ENCODE assay signal across 1 cellular context in the genomic region with DNA sequence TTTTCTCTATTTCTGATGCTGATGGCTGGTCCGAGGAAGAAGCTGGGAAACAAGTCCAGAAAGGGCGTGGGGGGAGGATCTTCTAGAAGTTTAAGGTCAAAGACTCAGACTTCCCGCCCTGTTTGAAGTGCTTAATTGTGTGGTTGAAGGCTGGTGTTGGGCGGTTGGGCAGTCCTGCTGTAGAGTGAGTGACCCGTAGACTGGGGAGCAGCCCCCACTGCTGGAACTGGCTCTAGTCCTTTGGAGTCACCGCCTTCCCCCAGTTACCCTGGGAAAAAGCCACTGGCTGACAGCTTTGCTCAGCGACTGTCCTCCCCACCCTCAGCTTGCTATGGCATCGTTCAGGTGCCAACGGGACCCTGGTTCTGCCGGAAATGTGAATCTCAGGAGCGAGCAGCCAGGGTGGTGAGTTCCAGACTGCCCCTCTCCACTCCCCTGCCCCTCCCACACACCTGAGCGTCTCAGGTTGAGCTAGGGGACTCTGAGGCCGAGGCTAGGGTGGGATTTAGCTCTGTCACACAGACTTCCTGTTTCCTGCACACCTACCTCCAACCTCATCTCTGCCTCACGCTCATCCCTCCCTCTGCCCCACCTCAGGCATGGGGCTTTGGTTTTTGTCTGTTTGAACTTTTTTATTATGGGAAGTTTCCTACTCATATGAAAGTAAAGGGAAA.
TF ChIP-seq lines count a peak whose summit lies in the region.

No MANE protein-coding gene starts in this region.

TF ChIP-seq in GM12878, 131 proteins besides CTCF, POLR2A, EP300 and RAD21:
- TF ChIP-seq MYC (IDR thresholded peaks at IDR 0.05; ENCODE audit: insufficient read depth, insufficient read length, insufficient replicate concordance, low read length, severe bottlenecking) (no peak), CREM (IDR thresholded peaks at IDR 0.05; ENCODE audit: low read depth) (no peak), TCF3 (IDR thresholded peaks at IDR 0.05; ENCODE audit: borderline replicate concordance, insufficient read depth, low read depth, low read length) (0 out of 2 replicates have a peak, but pooled peaks have one; percentile 13), ATF7 (IDR thresholded peaks at IDR 0.05; ENCODE audit: low read depth) (no peak), SPI1 (IDR thresholded peaks at IDR 0.05; ENCODE audit: borderline replicate concordance, insufficient read depth, low read depth, low read length) (peak; percentile 77; the same call in 1 of the 2 replicates), EGR1 (IDR thresholded peaks at IDR 0.05; ENCODE audit: borderline replicate concordance in 1 of 2, low read depth in 2 of 2, low read length in 2 of 2) (0 out of 3 replicates have a peak, but pooled peaks of 1 of the 2 experiments have one; percentile 16), ZSCAN29 (IDR thresholded peaks at IDR 0.05) (no peak), DPF2 (IDR thresholded peaks at IDR 0.05) (no peak)
- TF ChIP-seq, protein P1, sequence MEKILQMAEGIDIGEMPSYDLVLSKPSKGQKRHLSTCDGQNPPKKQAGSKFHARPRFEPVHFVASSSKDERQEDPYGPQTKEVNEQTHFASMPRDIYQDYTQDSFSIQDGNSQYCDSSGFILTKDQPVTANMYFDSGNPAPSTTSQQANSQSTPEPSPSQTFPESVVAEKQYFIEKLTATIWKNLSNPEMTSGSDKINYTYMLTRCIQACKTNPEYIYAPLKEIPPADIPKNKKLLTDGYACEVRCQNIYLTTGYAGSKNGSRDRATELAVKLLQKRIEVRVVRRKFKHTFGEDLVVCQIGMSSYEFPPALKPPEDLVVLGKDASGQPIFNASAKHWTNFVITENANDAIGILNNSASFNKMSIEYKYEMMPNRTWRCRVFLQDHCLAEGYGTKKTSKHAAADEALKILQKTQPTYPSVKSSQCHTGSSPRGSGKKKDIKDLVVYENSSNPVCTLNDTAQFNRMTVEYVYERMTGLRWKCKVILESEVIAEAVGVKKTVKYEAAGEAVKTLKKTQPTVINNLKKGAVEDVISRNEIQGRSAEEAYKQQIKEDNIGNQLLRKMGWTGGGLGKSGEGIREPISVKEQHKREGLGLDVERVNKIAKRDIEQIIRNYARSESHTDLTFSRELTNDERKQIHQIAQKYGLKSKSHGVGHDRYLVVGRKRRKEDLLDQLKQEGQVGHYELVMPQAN (conservative IDR thresholded peaks at IDR 0.05), result 0 out of 2 replicates have a peak, but pooled peaks have one; percentile 14
- TF ChIP-seq, protein P2, sequence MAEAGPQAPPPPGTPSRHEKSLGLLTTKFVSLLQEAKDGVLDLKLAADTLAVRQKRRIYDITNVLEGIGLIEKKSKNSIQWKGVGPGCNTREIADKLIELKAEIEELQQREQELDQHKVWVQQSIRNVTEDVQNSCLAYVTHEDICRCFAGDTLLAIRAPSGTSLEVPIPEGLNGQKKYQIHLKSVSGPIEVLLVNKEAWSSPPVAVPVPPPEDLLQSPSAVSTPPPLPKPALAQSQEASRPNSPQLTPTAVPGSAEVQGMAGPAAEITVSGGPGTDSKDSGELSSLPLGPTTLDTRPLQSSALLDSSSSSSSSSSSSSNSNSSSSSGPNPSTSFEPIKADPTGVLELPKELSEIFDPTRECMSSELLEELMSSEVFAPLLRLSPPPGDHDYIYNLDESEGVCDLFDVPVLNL (IDR thresholded peaks at IDR 0.05; ENCODE audit: low read depth, low read length), result 0 out of 2 replicates have a peak, but pooled peaks have one; percentile 26
- TF ChIP-seq, protein P3, sequence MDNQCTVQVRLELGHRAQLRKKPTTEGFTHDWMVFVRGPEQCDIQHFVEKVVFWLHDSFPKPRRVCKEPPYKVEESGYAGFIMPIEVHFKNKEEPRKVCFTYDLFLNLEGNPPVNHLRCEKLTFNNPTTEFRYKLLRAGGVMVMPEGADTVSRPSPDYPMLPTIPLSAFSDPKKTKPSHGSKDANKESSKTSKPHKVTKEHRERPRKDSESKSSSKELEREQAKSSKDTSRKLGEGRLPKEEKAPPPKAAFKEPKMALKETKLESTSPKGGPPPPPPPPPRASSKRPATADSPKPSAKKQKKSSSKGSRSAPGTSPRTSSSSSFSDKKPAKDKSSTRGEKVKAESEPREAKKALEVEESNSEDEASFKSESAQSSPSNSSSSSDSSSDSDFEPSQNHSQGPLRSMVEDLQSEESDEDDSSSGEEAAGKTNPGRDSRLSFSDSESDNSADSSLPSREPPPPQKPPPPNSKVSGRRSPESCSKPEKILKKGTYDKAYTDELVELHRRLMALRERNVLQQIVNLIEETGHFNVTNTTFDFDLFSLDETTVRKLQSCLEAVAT (IDR thresholded peaks at IDR 0.05), result 0 out of 2 replicates have a peak, but pooled peaks have one; percentile 1
